25 cellular contexts compared by ENCODE assay signal in the genomic region with DNA sequence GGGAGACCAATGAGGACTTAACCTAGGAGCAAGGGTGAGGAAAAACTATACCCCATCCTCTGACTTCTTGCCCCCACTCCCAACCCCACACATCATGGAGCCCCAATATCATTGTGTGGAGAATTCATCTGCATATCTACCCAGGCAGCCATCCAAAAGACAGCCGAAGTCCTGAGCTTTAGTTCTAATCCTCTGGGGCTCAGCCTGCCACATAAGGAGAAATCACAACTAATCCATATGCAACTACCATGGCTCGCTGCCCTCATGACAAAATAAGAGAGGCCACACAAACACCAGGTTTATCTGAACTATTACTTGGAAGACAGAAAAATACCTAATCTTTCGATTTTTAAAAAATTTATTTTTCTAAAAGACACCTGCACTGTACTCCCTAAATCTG. TPM values are rescaled to one million over a fixed set of nuclear protein-coding genes. Genes with fewer than 3 reads are reported as not detected.
DNase-seq lines count a peak whose midpoint lies in the region; ATAC-seq, FAIRE-seq and TF ChIP-seq lines count a peak whose summit lies in the region.
"Had no signal": no experiment of that assay in that cellular context is flagged by ENCODE, and none has a peak within 500 bp of the region (broad histone marks: within the 10 kb centered on the region; RNA-seq: fewer than 3 reads in every experiment).

No MANE protein-coding gene starts in this region.

- ATAC-seq in T-helper 17 cell = no peak
- no peak for ATAC-seq in effector memory CD8-positive, alpha-beta T cell (replicated peaks)
- no peak for ATAC-seq in natural killer cell
- ATAC-seq in stimulated activated memory B cell treated with anti-CD40 and anti-IgM and Interleukin-4, amounts not matched to agents 10 μg/mL and 1 μg/mL and 100 μg/mL, for 72 hours = no peak
- ATAC-seq: GM12878, HCT116 had no signal

- no peak for FAIRE-seq in D721Med (lab: Jason Lieb, UNC)
- FAIRE-seq: GM12878 had no signal

- H3K27ac Mint-ChIP-seq in T-helper 17 cell (peak overlapping the region; percentile 49), natural killer cell (peak overlapping the region in 1 of 2 donors; percentile 55)
- H3K27ac Mint-ChIP-seq in effector memory CD8-positive, alpha-beta T cell = peak overlapping the region; percentile 13 to 66
- peak overlapping the region; percentile 42 for H3K27ac Mint-ChIP-seq in stimulated activated memory B cell treated with anti-CD40 and anti-IgM and Interleukin-4, amounts not matched to agents 10 μg/mL and 1 μg/mL and 100 μg/mL, for 72 hours
- H3K27ac Mint-ChIP-seq: activated CD4-positive, alpha-beta T cell treated with anti-CD3 and anti-CD28 coated beads, Interleukin-2, amount 10 ng/mL, durations not matched to agents 24 days and 14 days had no signal

- H3K4me1 Mint-ChIP-seq in T-helper 17 cell (peaks cover 10% of the 10 kb centered on the region), natural killer cell (peaks cover 26 to 29% of the 10 kb centered on the region in 2 donors)
- H3K4me1 Mint-ChIP-seq in effector memory CD8-positive, alpha-beta T cell (ENCODE audit: low read depth in 2 of 2) = peaks cover 16% of the 10 kb centered on the region in 2 donors
- H3K4me1 Mint-ChIP-seq in stimulated activated memory B cell treated with anti-CD40 and anti-IgM and Interleukin-4, amounts not matched to agents 10 μg/mL and 1 μg/mL and 100 μg/mL, for 72 hours = peaks cover 10% of the 10 kb centered on the region

- H3K36me3 Mint-ChIP-seq in T-helper 17 cell (ENCODE audit: low read depth) (no peaks in the 10 kb centered on the region), natural killer cell (peaks cover 5% of the 10 kb centered on the region)
- peaks cover 18% of the 10 kb centered on the region for H3K36me3 Mint-ChIP-seq in effector memory CD8-positive, alpha-beta T cell (ENCODE audit: insufficient read depth)
- peaks cover 22% of the 10 kb centered on the region for H3K36me3 Mint-ChIP-seq in stimulated activated memory B cell treated with anti-CD40 and anti-IgM and Interleukin-4, amounts not matched to agents 10 μg/mL and 1 μg/mL and 100 μg/mL, for 72 hours

- H3K27me3 Mint-ChIP-seq in T-helper 17 cell (no peaks in the 10 kb centered on the region), natural killer cell (ENCODE audit: low read depth in 2 of 2) (no peaks in the 10 kb centered on the region)
- no peaks in the 10 kb centered on the region for H3K27me3 Mint-ChIP-seq in effector memory CD8-positive, alpha-beta T cell
- H3K27me3 Mint-ChIP-seq in stimulated activated memory B cell treated with anti-CD40 and anti-IgM and Interleukin-4, amounts not matched to agents 10 μg/mL and 1 μg/mL and 100 μg/mL, for 72 hours = no peaks in the 10 kb centered on the region
- H3K27me3 Mint-ChIP-seq: activated CD4-positive, alpha-beta T cell treated with anti-CD3 and anti-CD28 coated beads, Interleukin-2, amount 10 ng/mL, durations not matched to agents 24 days and 14 days; activated T-cell treated with anti-CD3 and anti-CD28 coated beads, Interleukin-2, amount 50 U/mL, for 24 hours; naive B cell had no signal

- no peak for DNase-seq in T-helper 17 cell
- DNase-seq in effector memory CD8-positive, alpha-beta T cell = no peak
- no peak for DNase-seq in natural killer cell
- no peak for DNase-seq in D721Med (ENCODE audit: insufficient read length, low spot score)
- no peak for DNase-seq in NCI-H1105 treated with DMSO at 0.1 percent for 48 hours (lab: John Stamatoyannopoulos, UW)
- DNase-seq in activated T-cell treated with anti-CD3 and anti-CD28 coated beads, Interleukin-2, amount 50 U/mL, for 48 hours = no peak
- no peak for DNase-seq in SHP77 treated with DMSO at 0.1 percent for 48 hours (lab: John Stamatoyannopoulos, UW)
- DNase-seq: activated CD4-positive, alpha-beta T cell treated with anti-CD3 and anti-CD28 coated beads, Interleukin-2, amount 10 ng/mL, durations not matched to agents 24 days and 14 days; activated naive CD4-positive, alpha-beta T cell; activated T-cell treated with anti-CD3 and anti-CD28 coated beads, Interleukin-2, amount 50 U/mL, for 24 hours; cerebellar nuclear complex; naive B cell; NCI-H1436; NCI-H2081 treated with DMSO at 0.1 percent for 48 hours; NCI-H774; stimulated activated CD4-positive, alpha-beta T cell treated with anti-CD3 and anti-CD28 coated beads, Interleukin-2, amount 100 ng/mL, for 48 hours; T-helper 2 cell had no signal

- H3K9me3 Mint-ChIP-seq in effector memory CD8-positive, alpha-beta T cell = no peaks in the 10 kb centered on the region
- no peaks in the 10 kb centered on the region for H3K9me3 Mint-ChIP-seq in natural killer cell
- H3K9me3 Mint-ChIP-seq in stimulated activated memory B cell treated with anti-CD40 and anti-IgM and Interleukin-4, amounts not matched to agents 10 μg/mL and 1 μg/mL and 100 μg/mL, for 72 hours = no peaks in the 10 kb centered on the region
- H3K9me3 Mint-ChIP-seq: activated CD4-positive, alpha-beta T cell treated with anti-CD3 and anti-CD28 coated beads, Interleukin-2, amount 10 ng/mL, durations not matched to agents 24 days and 14 days; activated T-cell treated with anti-CD3 and anti-CD28 coated beads, Interleukin-2, amount 50 U/mL, for 24 hours; naive B cell had no signal

- H3K4me3 Mint-ChIP-seq in T-helper 17 cell = peak overlapping the region; percentile 36
- H3K4me3 Mint-ChIP-seq in effector memory CD8-positive, alpha-beta T cell = no peak overlapping the region
- H3K4me3 Mint-ChIP-seq in natural killer cell = peak overlapping the region; percentile 53
- H3K4me3 Mint-ChIP-seq in stimulated activated memory B cell treated with anti-CD40 and anti-IgM and Interleukin-4, amounts not matched to agents 10 μg/mL and 1 μg/mL and 100 μg/mL, for 72 hours = no peak overlapping the region
- H3K4me3 Mint-ChIP-seq: activated CD4-positive, alpha-beta T cell treated with anti-CD3 and anti-CD28 coated beads, Interleukin-2, amount 10 ng/mL, durations not matched to agents 24 days and 14 days; activated T-cell treated with anti-CD3 and anti-CD28 coated beads, Interleukin-2, amount 50 U/mL, for 24 hours; naive B cell had no signal

- TF ChIP-seq CTCF in natural killer cell (IDR thresholded peaks at IDR 0.05) (no peak), D721Med (IDR thresholded peaks at IDR 0.05; ENCODE audit: insufficient read depth, missing control alignments) (no peak)

- intact Hi-C loops in natural killer cell (cut with micrococcal nuclease) = no loop called here

- no peaks in the 10 kb centered on the region for H3K9me3 ChIP-seq in T-helper 17 cell (ENCODE audit: control insufficient read depth, low read length, poor library complexity, severe bottlenecking)
- H3K9me3 ChIP-seq: body of pancreas had no signal

RNA-seq across cellular contexts. Expression of gene HEXA, which starts 17.7 kb away (rescaled TPM):
- total RNA-seq in T-helper 17 cell (10 to 100 TPM; 69.9 to 87.1 TPM), natural killer cell (100 to 1,000 TPM; 154 to 173 (median 172) TPM)

RNA-seq across cellular contexts. Expression of gene CELF6, which starts 38.2 kb away (rescaled TPM):
- 1 to 10 TPM; 1.4 to 1.9 TPM for total RNA-seq in T-helper 17 cell
- total RNA-seq in natural killer cell = 1 to 10 TPM; 2.6 to 3.2 (median 2.8) TPM
- total RNA-seq: dermis microvascular lymphatic vessel endothelial cell, endothelial cell of umbilical vein had no signal

RNA-seq across cellular contexts. Expression of gene TMEM202, which starts 40.0 kb away (rescaled TPM):
- total RNA-seq in T-helper 17 cell = not detected
- not detected for total RNA-seq in natural killer cell
- total RNA-seq: activated CD4-positive, alpha-beta T cell treated with anti-CD3 and anti-CD28 coated beads, Interleukin-2, amount 10 ng/mL, durations not matched to agents 24 days and 14 days; activated CD8-positive, alpha-beta memory T cell treated with anti-CD3 and anti-CD28 coated beads for 36 hours; body of pancreas; dermis microvascular lymphatic vessel endothelial cell; endothelial cell of umbilical vein; GM12878; kidney epithelial cell had no signal

Comparison
In these comparisons a context has a peak if more than half of its experiments do, and no peak if none do; other contexts are left out.
1. H3K4me3 Mint-ChIP-seq: peak in T-helper 17 cell (single experiment) and natural killer cell (single experiment); none in effector memory CD8-positive, alpha-beta T cell (0 of 2) and stimulated activated memory B cell treated with anti-CD40 and anti-IgM and Interleukin-4, amounts not matched to agents 10 μg/mL and 1 μg/mL and 100 μg/mL, for 72 hours (single experiment).